ENCODE assay signal across 19 cellular contexts in genomic region chr19:13646758-13647157, GRCh38.
"Had no signal": no experiment of that assay in that cellular context is flagged by ENCODE, and none has a peak within 500 bp of the region (broad histone marks: within the 10 kb centered on the region; RNA-seq: fewer than 3 reads in every experiment).

No MANE protein-coding gene starts in this region.

- DNase-seq: activated CD4-positive, alpha-beta T cell treated with anti-CD3 and anti-CD28 coated beads, Interleukin-2, amount 10 ng/mL, durations not matched to agents 7 days and 5 days; activated CD8-positive, alpha-beta T cell treated with anti-CD3 and anti-CD28 coated beads, Interleukin-2, amount 10 ng/mL, durations not matched to agents 7 days and 5 days; activated naive CD4-positive, alpha-beta T cell treated with anti-CD3 and anti-CD28 coated beads, Interleukin-2, amount 10 ng/mL, durations not matched to agents 7 days and 5 days; activated naive CD8-positive, alpha-beta T cell treated with anti-CD3 and anti-CD28 coated beads, Interleukin-2, amount 50 U/mL, for 24 hours; activated T-cell treated with anti-CD3 and anti-CD28 coated beads, Interleukin-2, amount 50 U/mL, for 24 hours; anterior cingulate cortex; caudate nucleus; effector CD4-positive, alpha-beta T cell; heart left ventricle; kidney; nucleus accumbens; retina; stimulated activated naive B cell treated with anti-CD40 and anti-IgM and Interleukin-4, amounts not matched to agents 10 μg/mL and 1 μg/mL and 100 μg/mL, for 72 hours; upper lobe of right lung had no signal

- ATAC-seq: activated CD8-positive, alpha-beta T cell treated with anti-CD3 and anti-CD28 coated beads, Interleukin-2, amount 10 ng/mL, durations not matched to agents 7 days and 5 days; activated naive CD8-positive, alpha-beta T cell treated with anti-CD3 and anti-CD28 coated beads, Interleukin-2, amount 50 U/mL, for 24 hours; gastroesophageal sphincter; heart left ventricle; left lobe of liver; natural killer cell treated with Interleukin-12 subunit alpha and Interleukin-12 subunit beta and Interleukin-15 and Interleukin-18, amount 100 ng/mL, for 72 hours; stimulated activated naive B cell treated with anti-CD40 and anti-IgM and Interleukin-4, amounts not matched to agents 10 μg/mL and 1 μg/mL and 100 μg/mL, for 72 hours; upper lobe of right lung had no signal

- H3K4me1 ChIP-seq: esophagus muscularis mucosa, gastroesophageal sphincter, heart left ventricle, upper lobe of right lung had no signal

- H3K36me3 ChIP-seq: esophagus muscularis mucosa, gastroesophageal sphincter, heart left ventricle, upper lobe of right lung had no signal

- H3K4me3 ChIP-seq: esophagus muscularis mucosa, gastroesophageal sphincter, heart left ventricle, lung, upper lobe of right lung had no signal

- H3K27me3 ChIP-seq: heart left ventricle, upper lobe of right lung had no signal

- FAIRE-seq: kidney had no signal

- H3K9me3 ChIP-seq: esophagus muscularis mucosa, upper lobe of right lung had no signal

- H3K27ac ChIP-seq: esophagus muscularis mucosa, gastroesophageal sphincter, heart left ventricle, upper lobe of right lung had no signal
